In genomic region chr3:122921791-122922651, GRCh38 we compare ENCODE assay signal across 8 cellular contexts.
DNase-seq lines count a peak whose midpoint lies in the region; ATAC-seq and TF ChIP-seq lines count a peak whose summit lies in the region.

No MANE protein-coding gene starts in this region.

- DNase-seq in H7 (peak; percentile 96), right lobe of liver (no peak), HFFc6 (no peak), inferior parietal cortex (ENCODE audit: extremely low spot score) (no peak), A172 (ENCODE audit: low spot score) (no peak)
- DNase-seq in activated CD8-positive, alpha-beta T cell treated with anti-CD3 and anti-CD28 coated beads for 36 hours, result peak; percentile 65

- H3K36me3 Mint-ChIP-seq in activated CD8-positive, alpha-beta T cell treated with anti-CD3 and anti-CD28 coated beads for 36 hours (ENCODE audit: low read depth), result no peaks in the 10 kb centered on the region
- H3K36me3 Mint-ChIP-seq in HFFc6 (ENCODE audit: low read depth), result no peaks in the 10 kb centered on the region

- intact Hi-C loops in activated CD8-positive, alpha-beta T cell treated with anti-CD3 and anti-CD28 coated beads for 36 hours (cut with micrococcal nuclease), result no loop called here
- intact Hi-C loops in right lobe of liver (cut with DNase I), result loop anchor here in 1 of 2 donors (10.0 kb wide), 1 partner anchor 333 kb away; no protein-coding TSS in a partner anchor

- no peaks in the 10 kb centered on the region for H3K36me3 ChIP-seq in DOHH2 (ENCODE audit: control insufficient read depth, low read length)
- no peaks in the 10 kb centered on the region for H3K36me3 ChIP-seq in H7 (replicated peaks; ENCODE audit: control insufficient read depth, insufficient read depth, low read length)
- no peaks in the 10 kb centered on the region for H3K36me3 ChIP-seq in right lobe of liver

- H3K27ac ChIP-seq in DOHH2 (ENCODE audit: low read depth, low read length) (no peak overlapping the region), right lobe of liver (no peak overlapping the region)

- H3K4me2 ChIP-seq in DOHH2 (ENCODE audit: low read length), result peak overlapping the region; percentile 57

- H3K4me3 Mint-ChIP-seq in activated CD8-positive, alpha-beta T cell treated with anti-CD3 and anti-CD28 coated beads for 36 hours, result no peak overlapping the region
- H3K4me3 Mint-ChIP-seq in HFFc6, result no peak overlapping the region

- no peaks in the 10 kb centered on the region for H4K20me1 ChIP-seq in DOHH2 (ENCODE audit: control insufficient read depth, insufficient read depth, low read depth, low read length)

- no peaks in the 10 kb centered on the region for H3K9me3 Mint-ChIP-seq in activated CD8-positive, alpha-beta T cell treated with anti-CD3 and anti-CD28 coated beads for 36 hours
- no peaks in the 10 kb centered on the region for H3K9me3 Mint-ChIP-seq in HFFc6

- peaks cover 10% of the 10 kb centered on the region for H3K27me3 Mint-ChIP-seq in activated CD8-positive, alpha-beta T cell treated with anti-CD3 and anti-CD28 coated beads for 36 hours
- peaks cover 41% of the 10 kb centered on the region for H3K27me3 Mint-ChIP-seq in HFFc6 (ENCODE audit: insufficient read depth)

- peaks cover 6% of the 10 kb centered on the region; the same call in 1 of the 2 replicates for H3K4me1 ChIP-seq in DOHH2 (ENCODE audit: control insufficient read depth, low read length)
- peaks cover 0 to 6% (median 0%) of the 10 kb centered on the region in 4 donors for H3K4me1 ChIP-seq in right lobe of liver

- no peaks in the 10 kb centered on the region for H3F3A ChIP-seq in DOHH2 (ENCODE audit: control insufficient read depth, insufficient read depth)

- peak overlapping the region; percentile 44 for H3K4me3 ChIP-seq in DOHH2 (ENCODE audit: low read length)
- H3K4me3 ChIP-seq in H7 (ENCODE audit: insufficient read depth, low read depth, low read length), result peak overlapping the region; percentile 45
- peak overlapping the region in 1 of 3 donors; percentile 10 for H3K4me3 ChIP-seq in right lobe of liver

- peak; percentile 91 for ATAC-seq in activated CD8-positive, alpha-beta T cell treated with anti-CD3 and anti-CD28 coated beads for 36 hours
- ATAC-seq in right lobe of liver (peak; percentile 22 to 45 (median 32)), GM21717 (IDR thresholded peaks at IDR 0.05; ENCODE audit: unreplicated experiment) (no peak)

- 20% methylated on average over 26 of the region's 68 CpGs for WGBS in right lobe of liver (ENCODE audit: insufficient coverage, low coverage, low lambda C conversion rate, missing lambda C conversion rate)

- CTCF ChIA-PET in activated CD8-positive, alpha-beta T cell treated with anti-CD3 and anti-CD28 coated beads for 36 hours (lab: Charles Lee), result interaction anchor here (1.3 to 1.7 kb wide), 3 partner anchors 15 to 167 kb away, joined by 3 to 4 read pairs (median 4); no protein-coding TSS in a partner anchor

- TF ChIP-seq POLR2A in right lobe of liver (IDR thresholded peaks at IDR 0.05), result no peak

- no peaks in the 10 kb centered on the region for H3K9me2 ChIP-seq in DOHH2 (replicated peaks; ENCODE audit: control insufficient read depth, low read length)

- H3K79me2 ChIP-seq in DOHH2 (ENCODE audit: control insufficient read depth, low read length), result no peaks in the 10 kb centered on the region

- peaks cover 2% of the 10 kb centered on the region for H3K4me1 Mint-ChIP-seq in activated CD8-positive, alpha-beta T cell treated with anti-CD3 and anti-CD28 coated beads for 36 hours (ENCODE audit: low read depth)
- no peaks in the 10 kb centered on the region for H3K4me1 Mint-ChIP-seq in HFFc6 (ENCODE audit: low read depth)

- TF ChIP-seq CTCF in DOHH2 (IDR thresholded peaks at IDR 0.05; ENCODE audit: low read depth, low read length, poor library complexity, severe bottlenecking), result peak; percentile 49
- TF ChIP-seq CTCF in activated CD8-positive, alpha-beta T cell treated with anti-CD3 and anti-CD28 coated beads for 36 hours (IDR thresholded peaks at IDR 0.05), result no peak
- TF ChIP-seq CTCF in right lobe of liver (IDR thresholded peaks at IDR 0.05), result no peak
- TF ChIP-seq CTCF in HFFc6 (IDR thresholded peaks at IDR 0.05), result no peak

- POLR2A ChIA-PET in activated CD8-positive, alpha-beta T cell treated with anti-CD3 and anti-CD28 coated beads for 36 hours (lab: Charles Lee), result no interaction called here

- H3K9me3 ChIP-seq in DOHH2 (ENCODE audit: control insufficient read depth, insufficient read depth, low read length) (no peaks in the 10 kb centered on the region), right lobe of liver (no peaks in the 10 kb centered on the region)

- no peak overlapping the region for H3K27ac Mint-ChIP-seq in activated CD8-positive, alpha-beta T cell treated with anti-CD3 and anti-CD28 coated beads for 36 hours
- no peak overlapping the region for H3K27ac Mint-ChIP-seq in HFFc6

- H3K27me3 ChIP-seq in DOHH2 (ENCODE audit: control insufficient read depth, low read length), result peaks cover 36% of the 10 kb centered on the region
- peaks cover 19% of the 10 kb centered on the region for H3K27me3 ChIP-seq in H7 (ENCODE audit: control insufficient read depth, insufficient read depth, low read length)
- no peaks in the 10 kb centered on the region for H3K27me3 ChIP-seq in right lobe of liver

Comparison
In these comparisons a context has a peak if more than half of its experiments do, and no peak if none do; other contexts are left out.
1. DNase-seq: peak in H7 (single experiment) and activated CD8-positive, alpha-beta T cell treated with anti-CD3 and anti-CD28 coated beads for 36 hours (single experiment); none in right lobe of liver (0 of 3), HFFc6 (single experiment), inferior parietal cortex (single experiment) and A172 (single experiment).